In genomic region chr1:204523605-204524215, GRCh38 we compare ENCODE assay signal across 11 cellular contexts. TPM values are rescaled to one million over a fixed set of nuclear protein-coding genes. Genes with fewer than 3 reads are reported as not detected.
DNase-seq lines count a peak whose midpoint lies in the region; ATAC-seq and TF ChIP-seq lines count a peak whose summit lies in the region.
"Had no signal": no experiment of that assay in that cellular context is flagged by ENCODE, and none has a peak within 500 bp of the region (broad histone marks: within the 10 kb centered on the region; RNA-seq: fewer than 3 reads in every experiment).

No MANE protein-coding gene starts in this region.

- peaks cover 0 to 10% (median 3%) of the 10 kb centered on the region in 5 experiments for H3K9me3 Mint-ChIP-seq in brain
- H3K9me3 Mint-ChIP-seq in progenitor cell of endocrine pancreas (ENCODE audit: low read depth): no peaks in the 10 kb centered on the region

- peaks cover 12% of the 10 kb centered on the region; the same call in 1 of the 2 replicates for H3K9me3 ChIP-seq in OCI-LY1 (ENCODE audit: low read length)
- peaks cover 0 to 9% (median 0%) of the 10 kb centered on the region in 3 donors for H3K9me3 ChIP-seq in esophagus squamous epithelium
- H3K9me3 ChIP-seq: uterus had no signal

- no peaks in the 10 kb centered on the region for H3K9me2 ChIP-seq in OCI-LY1 (ENCODE audit: low read depth, low read length)

- intact Hi-C loops in esophagus squamous epithelium (cut with DNase I) (no loop called here), dorsolateral prefrontal cortex (cut with DNase I) (no loop called here)

- H3K27ac Mint-ChIP-seq in brain (peak overlapping the region in 4 of 5 experiments; percentile 18 to 93 (median 52)), progenitor cell of endocrine pancreas (peak overlapping the region; percentile 89)

- H3K27me3 ChIP-seq in OCI-LY1 (ENCODE audit: insufficient read depth, low read length) (no peaks in the 10 kb centered on the region), esophagus squamous epithelium (no peaks in the 10 kb centered on the region), dorsolateral prefrontal cortex (no peaks in the 10 kb centered on the region)
- H3K27me3 ChIP-seq: uterus had no signal

- H3K9ac ChIP-seq in OCI-LY1 (ENCODE audit: low read length): no peak overlapping the region; the same call in 1 of the 2 replicates

- H3K79me2 ChIP-seq in OCI-LY1 (ENCODE audit: insufficient read depth, low read length): peaks cover 45% of the 10 kb centered on the region

- peak; percentile 41 for DNase-seq in activated CD4-positive, alpha-beta T cell treated with anti-CD3 and anti-CD28 coated beads for 48 hours
- DNase-seq in activated CD4-positive, alpha-beta T cell treated with anti-CD3 and anti-CD28 coated beads for 1 hour: no peak
- DNase-seq in progenitor cell of endocrine pancreas (ENCODE audit: low spot score, unreplicated experiment) (no peak), esophagus squamous epithelium (lab: John Stamatoyannopoulos, UW) (no peak), dorsolateral prefrontal cortex (no peak)
- DNase-seq: NCI-H187 treated with DMSO at 0.1 percent for 48 hours, Right ventricle myocardium superior, uterus had no signal

- no peak overlapping the region for H2AFZ ChIP-seq in OCI-LY1 (ENCODE audit: low read length)

- peak overlapping the region; percentile 97 for H3K27ac ChIP-seq in OCI-LY1 (ENCODE audit: low read depth, low read length, poor library complexity, severe bottlenecking)
- H3K27ac ChIP-seq in esophagus squamous epithelium: no peak overlapping the region
- no peak overlapping the region for H3K27ac ChIP-seq in dorsolateral prefrontal cortex
- H3K27ac ChIP-seq: uterus had no signal

- TF ChIP-seq POLR2A in esophagus squamous epithelium (IDR thresholded peaks at IDR 0.05): no peak

- peaks cover 50% of the 10 kb centered on the region for H3K4me1 Mint-ChIP-seq in brain
- H3K4me1 Mint-ChIP-seq in progenitor cell of endocrine pancreas (ENCODE audit: low read depth): peaks cover 11% of the 10 kb centered on the region

- H3K4me2 ChIP-seq in OCI-LY1 (ENCODE audit: low read length): no peak overlapping the region; the same call in 1 of the 2 replicates

- H3K4me3 ChIP-seq in OCI-LY1 (ENCODE audit: low read depth, low read length, poor library complexity, severe bottlenecking) (no peak overlapping the region), esophagus squamous epithelium (no peak overlapping the region), dorsolateral prefrontal cortex (no peak overlapping the region)
- H3K4me3 ChIP-seq: uterus had no signal

- no peaks in the 10 kb centered on the region for H3K27me3 Mint-ChIP-seq in brain
- H3K27me3 Mint-ChIP-seq in progenitor cell of endocrine pancreas: no peaks in the 10 kb centered on the region

- H3K36me3 Mint-ChIP-seq in brain: peaks cover 78% of the 10 kb centered on the region
- H3K36me3 Mint-ChIP-seq in progenitor cell of endocrine pancreas (ENCODE audit: insufficient read depth): peaks cover 27% of the 10 kb centered on the region

- no peaks in the 10 kb centered on the region for H4K20me1 ChIP-seq in OCI-LY1 (ENCODE audit: insufficient read depth, low read length)

- H3K4me3 Mint-ChIP-seq in brain (peak overlapping the region in 1 of 5 experiments; percentile 28), progenitor cell of endocrine pancreas (ENCODE audit: low read depth) (no peak overlapping the region)

- no peak for ATAC-seq in GM19452 (IDR thresholded peaks at IDR 0.05; ENCODE audit: unreplicated experiment)

- H3F3A ChIP-seq in OCI-LY1 (ENCODE audit: insufficient read depth, low read length): peaks cover 17% of the 10 kb centered on the region

- H3K36me3 ChIP-seq in OCI-LY1 (ENCODE audit: insufficient read depth, low read length): peaks cover 77% of the 10 kb centered on the region
- peaks cover 15 to 72% (median 25%) of the 10 kb centered on the region in 3 donors for H3K36me3 ChIP-seq in esophagus squamous epithelium
- H3K36me3 ChIP-seq: uterus had no signal

- TF ChIP-seq CTCF in OCI-LY1 (IDR thresholded peaks at IDR 0.05; ENCODE audit: low read length) (no peak), brain (conservative IDR thresholded peaks at IDR 0.05) (no peak), progenitor cell of endocrine pancreas (IDR thresholded peaks at IDR 0.05; ENCODE audit: unreplicated experiment) (no peak), esophagus squamous epithelium (IDR thresholded peaks at IDR 0.05) (no peak), dorsolateral prefrontal cortex (IDR thresholded peaks at IDR 0.05 in 54 of 56, conservative IDR thresholded peaks at IDR 0.05 in 2 of 56; ENCODE audit: low read depth in 1 of 56, partially characterized antibody in 56 of 56) (no peak)

- WGBS in esophagus squamous epithelium, 2 donors: 73 to 83% methylated on average over 5 to 8 of the region's 9 CpGs

- H3K4me1 ChIP-seq in OCI-LY1 (ENCODE audit: insufficient read depth, low read length, severe bottlenecking) (peaks cover 73% of the 10 kb centered on the region), esophagus squamous epithelium (peaks cover 9 to 37% (median 14%) of the 10 kb centered on the region in 3 donors)
- H3K4me1 ChIP-seq: uterus had no signal

RNA-seq across cellular contexts. Expression of gene MDM4, which starts 7.5 kb away (rescaled TPM):
- polyA plus RNA-seq in brain (ENCODE audit: insufficient read depth, low read depth, low replicate concordance): 2.1 TPM
- total RNA-seq in progenitor cell of endocrine pancreas (123 and 127 TPM in 2 replicates), esophagus squamous epithelium (10 to 100 TPM; 13.2 to 62.8 (median 23.8) TPM), dorsolateral prefrontal cortex (100 to 1,000 TPM in 47 of 120 experiments, 10 to 100 TPM in 73; 56.3 to 151 (median 97.1) TPM)

RNA-seq across cellular contexts. Expression of gene PIK3C2B, which starts 29.1 kb away (rescaled TPM):
- polyA plus RNA-seq in brain (ENCODE audit: insufficient read depth, low read depth, low replicate concordance): 15.6 TPM
- total RNA-seq in progenitor cell of endocrine pancreas: 62.2 and 62.7 TPM in 2 replicates
- total RNA-seq in esophagus squamous epithelium: 10 to 100 TPM; 19.4 to 40.2 (median 21.3) TPM
- total RNA-seq in dorsolateral prefrontal cortex: 100 to 1,000 TPM in 8 of 120 experiments, 10 to 100 TPM in 112; 38.4 to 188 (median 62.6) TPM
